Comparison of ENCODE assay signal across 15 cellular contexts in genomic region chr17:77666480-77666879, GRCh38.
A peak's percentile ranks its signal among the peaks of the same experiment; 100 is the strongest.
DNase-seq lines count a peak whose midpoint lies in the region; ATAC-seq and TF ChIP-seq lines count a peak whose summit lies in the region.
"Had no signal": no experiment of that assay in that cellular context is flagged by ENCODE, and none has a peak within 500 bp of the region (broad histone marks: within the 10 kb centered on the region; RNA-seq: fewer than 3 reads in every experiment).

No MANE protein-coding gene starts in this region.

- H3K4me3 ChIP-seq in CD8-positive, alpha-beta memory T cell (ENCODE audit: low read length): peak overlapping the region; percentile 86
- peak overlapping the region; percentile 68 for H3K4me3 ChIP-seq in Jurkat, Clone E6-1 (ENCODE audit: low read length)
- H3K4me3 ChIP-seq: thyroid gland had no signal

- POLR2A ChIA-PET in CD8-positive, alpha-beta memory T cell (lab: Charles Lee): interaction anchor here (0.7 to 1.4 kb wide), 7 partner anchors 20 to 526 kb away, joined by 3 to 21 read pairs (median 4); partner anchors contain the start of genes SEC14L1 and TNRC6C
- POLR2A ChIA-PET in WTC11 (lab: Charles Lee): no interaction called here

- ATAC-seq in T-helper 17 cell (peak; percentile 30), WTC11 (no peak), HG03432 (IDR thresholded peaks at IDR 0.05; ENCODE audit: unreplicated experiment) (no peak), HG03025 (IDR thresholded peaks at IDR 0.05; ENCODE audit: low FRiP score, unreplicated experiment) (no peak), HG02571 (IDR thresholded peaks at IDR 0.05; ENCODE audit: unreplicated experiment) (no peak)
- ATAC-seq: left ventricle myocardium superior had no signal

- peaks cover 3 to 12% (median 6%) of the 10 kb centered on the region in 5 donors for H3K9me3 Mint-ChIP-seq in CD8-positive, alpha-beta memory T cell
- H3K9me3 Mint-ChIP-seq in immature natural killer cell (peaks cover 0 to 10% (median 2%) of the 10 kb centered on the region in 6 donors), WTC11 (peaks cover 54% of the 10 kb centered on the region)

- peak overlapping the region; percentile 82 to 94 (median 90) for H3K4me3 Mint-ChIP-seq in CD8-positive, alpha-beta memory T cell
- H3K4me3 Mint-ChIP-seq in T-helper 17 cell (peak overlapping the region; percentile 97), immature natural killer cell (peak overlapping the region; percentile 90 to 97 (median 95)), WTC11 (no peak overlapping the region)

- no peaks in the 10 kb centered on the region for H3K9me3 ChIP-seq in CD8-positive, alpha-beta memory T cell (ENCODE audit: low read length)
- H3K9me3 ChIP-seq in T-helper 17 cell (ENCODE audit: control insufficient read depth, low read length, poor library complexity, severe bottlenecking): no peaks in the 10 kb centered on the region
- H3K9me3 ChIP-seq: thyroid gland had no signal

- peaks cover 44 to 59% (median 51%) of the 10 kb centered on the region in 3 donors for H3K4me1 Mint-ChIP-seq in CD8-positive, alpha-beta memory T cell
- H3K4me1 Mint-ChIP-seq in T-helper 17 cell (peaks cover 34% of the 10 kb centered on the region), immature natural killer cell (peaks cover 39 to 44% of the 10 kb centered on the region in 2 donors), WTC11 (peaks cover 7% of the 10 kb centered on the region)

- DNase-seq in CD8-positive, alpha-beta memory T cell: no peak
- peak; percentile 22 for DNase-seq in Jurkat, Clone E6-1 (ENCODE audit: low read depth, low spot score)
- no peak for DNase-seq in T-helper 17 cell
- no peak for DNase-seq in immature natural killer cell
- no peak for DNase-seq in WTC11 (ENCODE audit: low spot score)
- DNase-seq: esophagus squamous epithelium, hypothalamus, left ventricle myocardium superior, NCI-H1105 treated with DMSO at 0.1 percent for 48 hours, NCI-H345, SHP77, thyroid gland had no signal

- peaks cover 4 to 26% (median 21%) of the 10 kb centered on the region in 3 donors for H3K36me3 Mint-ChIP-seq in CD8-positive, alpha-beta memory T cell
- no peaks in the 10 kb centered on the region for H3K36me3 Mint-ChIP-seq in T-helper 17 cell (ENCODE audit: low read depth)
- peaks cover 0 to 24% (median 14%) of the 10 kb centered on the region in 3 donors for H3K36me3 Mint-ChIP-seq in immature natural killer cell
- peaks cover 21% of the 10 kb centered on the region for H3K36me3 Mint-ChIP-seq in WTC11

- no peak for TF ChIP-seq CTCF in WTC11 (IDR thresholded peaks at IDR 0.05)

- CTCF ChIA-PET in CD8-positive, alpha-beta memory T cell (lab: Charles Lee): interaction anchor here (0.7 to 4.6 kb wide), 4 partner anchors 21 to 348 kb away, joined by 3 to 43 read pairs (median 3); no protein-coding TSS in a partner anchor
- CTCF ChIA-PET in WTC11 (lab: Charles Lee): no interaction called here

- peak overlapping the region; percentile 75 to 99 (median 96) for H3K27ac Mint-ChIP-seq in CD8-positive, alpha-beta memory T cell
- H3K27ac Mint-ChIP-seq in T-helper 17 cell (peak overlapping the region; percentile 93), immature natural killer cell (peak overlapping the region; percentile 87 to 99 (median 96)), WTC11 (no peak overlapping the region)

- H3K27me3 ChIP-seq in CD8-positive, alpha-beta memory T cell (ENCODE audit: insufficient read depth, low read length, poor library complexity, severe bottlenecking): no peaks in the 10 kb centered on the region
- H3K27me3 ChIP-seq: esophagus squamous epithelium, thyroid gland had no signal

- peaks cover 0 to 1% of the 10 kb centered on the region in 2 donors for H3K27me3 Mint-ChIP-seq in CD8-positive, alpha-beta memory T cell
- H3K27me3 Mint-ChIP-seq in T-helper 17 cell: no peaks in the 10 kb centered on the region
- H3K27me3 Mint-ChIP-seq in immature natural killer cell (ENCODE audit: low read depth in 3 of 3): peaks cover 0 to 4% (median 0%) of the 10 kb centered on the region in 3 donors
- H3K27me3 Mint-ChIP-seq in WTC11 (ENCODE audit: low read depth): peaks cover 11% of the 10 kb centered on the region

- H3K27ac ChIP-seq in CD8-positive, alpha-beta memory T cell (ENCODE audit: low read depth, low read length): peak overlapping the region; percentile 47
- H3K27ac ChIP-seq: thyroid gland had no signal

- no peaks in the 10 kb centered on the region for H3K36me3 ChIP-seq in CD8-positive, alpha-beta memory T cell (ENCODE audit: insufficient read depth, low read length)
- H3K36me3 ChIP-seq: esophagus squamous epithelium, thyroid gland had no signal

- H3K4me1 ChIP-seq in CD8-positive, alpha-beta memory T cell (ENCODE audit: insufficient read depth, low read length): peaks cover 45% of the 10 kb centered on the region
- H3K4me1 ChIP-seq: esophagus squamous epithelium, thyroid gland had no signal

TF ChIP-seq in WTC11, 78 proteins besides CTCF, POLR2A, EP300 and RAD21 (continues in another document):
- TF ChIP-seq SMAD3 (CRISPR knock-in tag; IDR thresholded peaks at IDR 0.05; ENCODE audit: borderline replicate concordance) (no peak), OVOL2 (CRISPR knock-in tag; IDR thresholded peaks at IDR 0.05; ENCODE audit: borderline replicate concordance) (no peak), E2F5 (CRISPR knock-in tag; IDR thresholded peaks at IDR 0.05) (no peak), CREB1 (CRISPR knock-in tag; IDR thresholded peaks at IDR 0.05) (no peak), TP53 (CRISPR knock-in tag; IDR thresholded peaks at IDR 0.05) (no peak), STAT6 (CRISPR knock-in tag; conservative IDR thresholded peaks at IDR 0.05; ENCODE audit: low read depth) (no peak), ATF1 (CRISPR knock-in tag; IDR thresholded peaks at IDR 0.05) (no peak), NR3C1 (CRISPR knock-in tag; conservative IDR thresholded peaks at IDR 0.05; ENCODE audit: low read depth) (no peak), SMAD4 (CRISPR knock-in tag; IDR thresholded peaks at IDR 0.05) (no peak), GRHL2 (CRISPR knock-in tag; IDR thresholded peaks at IDR 0.05; ENCODE audit: insufficient replicate concordance, severe bottlenecking) (no peak)
- TF ChIP-seq, protein P1, sequence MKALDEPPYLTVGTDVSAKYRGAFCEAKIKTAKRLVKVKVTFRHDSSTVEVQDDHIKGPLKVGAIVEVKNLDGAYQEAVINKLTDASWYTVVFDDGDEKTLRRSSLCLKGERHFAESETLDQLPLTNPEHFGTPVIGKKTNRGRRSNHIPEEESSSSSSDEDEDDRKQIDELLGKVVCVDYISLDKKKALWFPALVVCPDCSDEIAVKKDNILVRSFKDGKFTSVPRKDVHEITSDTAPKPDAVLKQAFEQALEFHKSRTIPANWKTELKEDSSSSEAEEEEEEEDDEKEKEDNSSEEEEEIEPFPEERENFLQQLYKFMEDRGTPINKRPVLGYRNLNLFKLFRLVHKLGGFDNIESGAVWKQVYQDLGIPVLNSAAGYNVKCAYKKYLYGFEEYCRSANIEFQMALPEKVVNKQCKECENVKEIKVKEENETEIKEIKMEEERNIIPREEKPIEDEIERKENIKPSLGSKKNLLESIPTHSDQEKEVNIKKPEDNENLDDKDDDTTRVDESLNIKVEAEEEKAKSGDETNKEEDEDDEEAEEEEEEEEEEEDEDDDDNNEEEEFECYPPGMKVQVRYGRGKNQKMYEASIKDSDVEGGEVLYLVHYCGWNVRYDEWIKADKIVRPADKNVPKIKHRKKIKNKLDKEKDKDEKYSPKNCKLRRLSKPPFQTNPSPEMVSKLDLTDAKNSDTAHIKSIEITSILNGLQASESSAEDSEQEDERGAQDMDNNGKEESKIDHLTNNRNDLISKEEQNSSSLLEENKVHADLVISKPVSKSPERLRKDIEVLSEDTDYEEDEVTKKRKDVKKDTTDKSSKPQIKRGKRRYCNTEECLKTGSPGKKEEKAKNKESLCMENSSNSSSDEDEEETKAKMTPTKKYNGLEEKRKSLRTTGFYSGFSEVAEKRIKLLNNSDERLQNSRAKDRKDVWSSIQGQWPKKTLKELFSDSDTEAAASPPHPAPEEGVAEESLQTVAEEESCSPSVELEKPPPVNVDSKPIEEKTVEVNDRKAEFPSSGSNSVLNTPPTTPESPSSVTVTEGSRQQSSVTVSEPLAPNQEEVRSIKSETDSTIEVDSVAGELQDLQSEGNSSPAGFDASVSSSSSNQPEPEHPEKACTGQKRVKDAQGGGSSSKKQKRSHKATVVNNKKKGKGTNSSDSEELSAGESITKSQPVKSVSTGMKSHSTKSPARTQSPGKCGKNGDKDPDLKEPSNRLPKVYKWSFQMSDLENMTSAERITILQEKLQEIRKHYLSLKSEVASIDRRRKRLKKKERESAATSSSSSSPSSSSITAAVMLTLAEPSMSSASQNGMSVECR (CRISPR knock-in tag; IDR thresholded peaks at IDR 0.05; ENCODE audit: borderline replicate concordance): no peak
